ENCODE assay signal across 8 cellular contexts in genomic region chr12:124909831-124910560, GRCh38. TPM values are rescaled to one million over a fixed set of nuclear protein-coding genes. Genes with fewer than 3 reads are reported as not detected.
A peak's percentile ranks its signal among the peaks of the same experiment; 100 is the strongest.
DNase-seq lines count a peak whose midpoint lies in the region; ATAC-seq, FAIRE-seq and TF ChIP-seq lines count a peak whose summit lies in the region.

No MANE protein-coding gene starts in this region.

- H3K36me3 ChIP-seq in SK-N-SH (replicated peaks in 1 of 2; ENCODE audit: control insufficient read depth in 1 of 2, insufficient read depth in 2 of 2, low read length in 1 of 2) (peaks cover 20 to 24% of the 10 kb centered on the region in 2 experiments), fibroblast of lung (ENCODE audit: control insufficient read depth, insufficient read depth, low read length) (peaks cover 11% of the 10 kb centered on the region), gastrocnemius medialis (peaks cover 2 to 28% of the 10 kb centered on the region in 2 donors), brain microvascular endothelial cell (replicated peaks) (peaks cover 27% of the 10 kb centered on the region)

- no peak for FAIRE-seq in GM12892 (lab: Jason Lieb, UNC)

- no peaks in the 10 kb centered on the region for H3K9me3 ChIP-seq in SK-N-SH
- no peaks in the 10 kb centered on the region for H3K9me3 ChIP-seq in fibroblast of lung (ENCODE audit: control insufficient read depth, insufficient read depth, low read depth, low read length)
- no peaks in the 10 kb centered on the region for H3K9me3 ChIP-seq in gastrocnemius medialis

- TF ChIP-seq EP300 in SK-N-SH (IDR thresholded peaks at IDR 0.05; ENCODE audit: borderline replicate concordance in 1 of 2, low read depth in 1 of 2, low read length in 1 of 2) = no peak

- DNase-seq in GM12892 (ENCODE audit: insufficient read length) (no peak), SK-N-SH (no peak), fibroblast of lung (ENCODE audit: low read depth in 2 of 2) (peak; percentile 36 to 50), gastrocnemius medialis (peak in 1 of 2 donors; percentile 31), brain microvascular endothelial cell (no peak), germinal center (ENCODE audit: low spot score) (no peak), AG08395 (ENCODE audit: low spot score) (no peak)
- DNase-seq in stimulated activated CD4-positive, alpha-beta T cell treated with anti-CD3 and anti-CD28 coated beads, Interleukin-2, amount 100 ng/mL, for 48 hours = no peak

- H3K9ac ChIP-seq in SK-N-SH (peak overlapping the region; percentile 30; the same call in 1 of the 2 replicates), fibroblast of lung (ENCODE audit: insufficient read depth, low read length) (no peak overlapping the region)

- CTCF ChIA-PET in SK-N-SH (lab: Yijun Ruan, JAX) = interaction anchor here (2.3 to 3.4 kb wide), 2 partner anchors 30 to 74 kb away, joined by 6 to 25 read pairs; no protein-coding TSS in a partner anchor

- 67% methylated on average over 8 of the region's 8 CpGs for WGBS in SK-N-SH (ENCODE audit: low lambda C conversion rate)

- H3K4me1 ChIP-seq in SK-N-SH (ENCODE audit: control insufficient read depth in 1 of 2, insufficient read depth in 2 of 2, low read depth in 1 of 2, low read length in 1 of 2) (peaks cover 12 to 29% of the 10 kb centered on the region in 2 experiments), fibroblast of lung (ENCODE audit: control insufficient read depth, extremely low read depth, insufficient read depth, low read length) (peaks cover 4% of the 10 kb centered on the region), gastrocnemius medialis (peaks cover 21 to 25% of the 10 kb centered on the region in 2 donors)

- H3K4me3 ChIP-seq in SK-N-SH (ENCODE audit: low read depth in 2 of 2, low read length in 1 of 2) (peak overlapping the region in 1 of 2 experiments; percentile 61; a peak in 2 of 4 replicates), fibroblast of lung (replicated peaks in 1 of 4; ENCODE audit: control extremely low read depth in 1 of 4, insufficient read depth in 1 of 4, low read depth in 3 of 4, low read length in 4 of 4) (peak overlapping the region in 2 of 4 experiments; percentile 73 to 81), gastrocnemius medialis (peak overlapping the region in 3 of 4 donors; percentile 33 to 70 (median 58)), brain microvascular endothelial cell (ENCODE audit: low read depth, low read length) (no peak overlapping the region)

- in situ Hi-C loops in gastrocnemius medialis (cut with MboI; ENCODE audit: low sequenced_read_pairs in 4 of 4) (loop anchor here in 1 of 4 donors (25.0 kb wide), 1 partner anchor 873 kb away; no protein-coding TSS in a partner anchor), brain microvascular endothelial cell (cut with HindIII; ENCODE audit: low pct_ligation_motif_present, low sequenced_read_pairs) (no loop called here)

- H4K20me1 ChIP-seq in SK-N-SH (ENCODE audit: insufficient read depth) (peaks cover 60% of the 10 kb centered on the region), fibroblast of lung (ENCODE audit: control insufficient read depth, extremely low read depth, insufficient read depth, low read length) (peaks cover 6% of the 10 kb centered on the region)

- ATAC-seq in gastrocnemius medialis = peak; percentile 5 to 6

- H3K79me2 ChIP-seq in SK-N-SH (ENCODE audit: insufficient read depth) = peaks cover 38% of the 10 kb centered on the region
- H3K79me2 ChIP-seq in fibroblast of lung (ENCODE audit: control insufficient read depth, insufficient read depth, low read length) = peaks cover 35% of the 10 kb centered on the region

- TF ChIP-seq POLR2A in GM12892 (IDR thresholded peaks at IDR 0.05; ENCODE audit: low read depth, low read length) = peak; percentile 48
- no peak for TF ChIP-seq POLR2A in gastrocnemius medialis (IDR thresholded peaks at IDR 0.05)

- H3K27me3 ChIP-seq in SK-N-SH (ENCODE audit: insufficient read depth) = no peaks in the 10 kb centered on the region
- no peaks in the 10 kb centered on the region for H3K27me3 ChIP-seq in fibroblast of lung (ENCODE audit: control insufficient read depth, insufficient read depth, low read length)
- no peaks in the 10 kb centered on the region for H3K27me3 ChIP-seq in gastrocnemius medialis
- H3K27me3 ChIP-seq in brain microvascular endothelial cell (replicated peaks) = no peaks in the 10 kb centered on the region

- H3K27ac ChIP-seq in SK-N-SH (ENCODE audit: low read depth in 2 of 2, low read length in 1 of 2) (peak overlapping the region in 1 of 2 experiments; percentile 11; a peak in 1 of 4 replicates), fibroblast of lung (ENCODE audit: insufficient read depth, low read length) (peak overlapping the region; percentile 13), gastrocnemius medialis (peak overlapping the region; percentile 68 to 76 (median 70)), brain microvascular endothelial cell (no peak overlapping the region)

- H3K4me2 ChIP-seq in SK-N-SH = peak overlapping the region; percentile 88
- peak overlapping the region; percentile 1 for H3K4me2 ChIP-seq in fibroblast of lung (ENCODE audit: extremely low read depth, insufficient read depth, low read length)

- H3K9me2 ChIP-seq in SK-N-SH = no peaks in the 10 kb centered on the region

- intact Hi-C loops in gastrocnemius medialis (cut with DNase I; ENCODE audit: low total_unique reads) = loop anchor here (10.0 kb wide), 1 partner anchor 515 kb away; no protein-coding TSS in a partner anchor

- H2AFZ ChIP-seq in SK-N-SH (ENCODE audit: low read depth) = no peak overlapping the region
- no peak overlapping the region for H2AFZ ChIP-seq in fibroblast of lung (ENCODE audit: low read length)

- POLR2A ChIA-PET in SK-N-SH (lab: Yijun Ruan, JAX) = interaction anchor here (1.0 to 2.7 kb wide), 5 partner anchors 7 to 30 kb away, joined by 3 to 11 read pairs (median 5); no protein-coding TSS in a partner anchor

- no peak for TF ChIP-seq RAD21 in SK-N-SH (IDR thresholded peaks at IDR 0.05; ENCODE audit: low read length)

- H3F3A ChIP-seq in SK-N-SH (replicated peaks; ENCODE audit: insufficient read depth) = peaks cover 44% of the 10 kb centered on the region

- no peak for TF ChIP-seq CTCF in SK-N-SH (IDR thresholded peaks at IDR 0.05)
- TF ChIP-seq CTCF in fibroblast of lung (conservative IDR thresholded peaks at IDR 0.05 in 1 of 2, IDR thresholded peaks at IDR 0.05 in 1 of 2; ENCODE audit: low read depth in 1 of 2, low read length in 2 of 2) = no peak
- TF ChIP-seq CTCF in gastrocnemius medialis (IDR thresholded peaks at IDR 0.05 in 4 of 5, conservative IDR thresholded peaks at IDR 0.05 in 1 of 5) = no peak
- no peak for TF ChIP-seq CTCF in brain microvascular endothelial cell (IDR thresholded peaks at IDR 0.05; ENCODE audit: low read depth, low read length, missing control alignments)

TF ChIP-seq in SK-N-SH, 30 proteins besides CTCF, POLR2A, EP300 and RAD21:
- TF ChIP-seq JUND (IDR thresholded peaks at IDR 0.05) = peak; percentile 3; the same call in 1 of the 2 replicates
- TF ChIP-seq ELF1 (IDR thresholded peaks at IDR 0.05) = peak; percentile 30; the same call in 1 of the 2 replicates
- TF ChIP-seq YY1 (IDR thresholded peaks at IDR 0.05; ENCODE audit: low read depth) = no peak
- TF ChIP-seq ZBTB33 (IDR thresholded peaks at IDR 0.05; ENCODE audit: borderline replicate concordance, low read depth) = peak; percentile 51; the same call in 1 of the 2 replicates
- peak; percentile 18; the same call in 1 of the 2 replicates for TF ChIP-seq PBX3 (IDR thresholded peaks at IDR 0.05)
- TF ChIP-seq POLR2AphosphoS5 (IDR thresholded peaks at IDR 0.05; ENCODE audit: low read depth, low read length) = peak; percentile 75; the same call in 1 of the 2 replicates

RNA-seq across cellular contexts. Expression of gene UBC, which starts 4.5 kb away (rescaled TPM):
- polyA plus RNA-seq in GM12892 (2012; ENCODE audit: missing spikeins) = 929 TPM
- polyA plus RNA-seq in SK-N-SH (2012; rRNA removed) (1,327 and 1,666 TPM in 2 replicates), fibroblast of lung (2,019 and 3,087 TPM in 2 replicates)
- 1,141 and 1,342 TPM in 2 replicates for polyA plus RNA-seq in SK-N-SH (2012; cell fraction: cytosol; rRNA removed)
- polyA plus RNA-seq in SK-N-SH (2012; cell fraction: nucleus; rRNA removed) = 1,930 and 2,064 TPM in 2 replicates
- total RNA-seq in fibroblast of lung (1,743 and 2,362 TPM in 2 replicates), gastrocnemius medialis (over 10,000 TPM in 2 of 4 donors, 1,000 to 10,000 TPM in 2; 3,173 to 12,805 (median 9,048) TPM)
- polyA plus RNA-seq in fibroblast of lung (2012) = 1,272 and 1,540 TPM in 2 replicates
- polyA minus RNA-seq in fibroblast of lung (ENCODE audit: low replicate concordance) = 2,337 and 2,675 TPM in 2 replicates

RNA-seq across cellular contexts. Expression of gene SCARB1, which starts 46.3 kb away (rescaled TPM):
- polyA plus RNA-seq in GM12892 (2012; ENCODE audit: missing spikeins) = 50.7 TPM
- polyA plus RNA-seq in SK-N-SH (2012; rRNA removed) = 12.8 and 33.0 TPM in 2 replicates
- 17.4 and 25.1 TPM in 2 replicates for polyA plus RNA-seq in SK-N-SH (2012; cell fraction: cytosol; rRNA removed)
- polyA plus RNA-seq in SK-N-SH (2012; cell fraction: nucleus; rRNA removed) = 36.4 and 45.3 TPM in 2 replicates
- 5.1 and 14.7 TPM in 2 replicates for total RNA-seq in fibroblast of lung
- 32.5 and 39.4 TPM in 2 replicates for polyA plus RNA-seq in fibroblast of lung
- 35.6 and 39.8 TPM in 2 replicates for polyA plus RNA-seq in fibroblast of lung (2012)
- polyA minus RNA-seq in fibroblast of lung (ENCODE audit: low replicate concordance) = 69.9 and 70.9 TPM in 2 replicates
- total RNA-seq in gastrocnemius medialis = 1 to 10 TPM; 5.4 to 8.7 (median 6.2) TPM

Comparison
In these comparisons a context has a peak if more than half of its experiments do, and no peak if none do; other contexts are left out.
1. DNase-seq: peak in fibroblast of lung (2 of 2); none in GM12892 (single experiment), SK-N-SH (single experiment), brain microvascular endothelial cell (single experiment), stimulated activated CD4-positive, alpha-beta T cell treated with anti-CD3 and anti-CD28 coated beads, Interleukin-2, amount 100 ng/mL, for 48 hours (0 of 2), germinal center (single experiment) and AG08395 (single experiment).